26 cellular contexts compared by ENCODE assay signal in genomic region chr10:118793545-118793944, GRCh38. TPM values are rescaled to one million over a fixed set of nuclear protein-coding genes. Genes with fewer than 3 reads are reported as not detected.
A peak's percentile ranks its signal among the peaks of the same experiment; 100 is the strongest.
DNase-seq lines count a peak whose midpoint lies in the region; ATAC-seq, FAIRE-seq and TF ChIP-seq lines count a peak whose summit lies in the region.
"Had no signal": no experiment of that assay in that cellular context is flagged by ENCODE, and none has a peak within 500 bp of the region (broad histone marks: within the 10 kb centered on the region; RNA-seq: fewer than 3 reads in every experiment).

No MANE protein-coding gene starts in this region.

- no peaks in the 10 kb centered on the region for H3K4me1 ChIP-seq in right atrium auricular region
- H3K4me1 ChIP-seq in upper lobe of right lung, result no peaks in the 10 kb centered on the region
- H3K4me1 ChIP-seq: breast epithelium, colonic mucosa had no signal

- H3K9me3 Mint-ChIP-seq in mesothelial cell of epicardium, result peaks cover 17% of the 10 kb centered on the region
- H3K9me3 Mint-ChIP-seq: activated T-cell treated with anti-CD3 and anti-CD28 coated beads, Interleukin-2, amount 50 U/mL, for 24 hours; type B pancreatic cell had no signal

- FAIRE-seq in frontal cortex (lab: Jason Lieb, UNC), result no peak
- FAIRE-seq: G401.6 had no signal

- H3K27me3 ChIP-seq in right atrium auricular region (no peaks in the 10 kb centered on the region), upper lobe of right lung (no peaks in the 10 kb centered on the region)
- H3K27me3 ChIP-seq: breast epithelium, colonic mucosa had no signal

- peaks cover 2% of the 10 kb centered on the region for H3K36me3 Mint-ChIP-seq in mesothelial cell of epicardium
- H3K36me3 Mint-ChIP-seq: type B pancreatic cell had no signal

- H3K27me3 Mint-ChIP-seq in mesothelial cell of epicardium (ENCODE audit: low read depth), result peaks cover 16% of the 10 kb centered on the region
- H3K27me3 Mint-ChIP-seq: type B pancreatic cell had no signal

- peaks cover 0 to 5% of the 10 kb centered on the region in 2 donors for H3K9me3 ChIP-seq in right atrium auricular region
- H3K9me3 ChIP-seq in upper lobe of right lung, result no peaks in the 10 kb centered on the region
- H3K9me3 ChIP-seq: breast epithelium, colonic mucosa had no signal

- TF ChIP-seq CTCF in right atrium auricular region (IDR thresholded peaks at IDR 0.05) (no peak), epithelial cell of esophagus (IDR thresholded peaks at IDR 0.05; ENCODE audit: insufficient read depth, low read depth, low read length, missing control alignments) (no peak), upper lobe of right lung (IDR thresholded peaks at IDR 0.05) (no peak), mesothelial cell of epicardium (IDR thresholded peaks at IDR 0.05; ENCODE audit: unreplicated experiment) (no peak)

- intact Hi-C loops in left ventricle myocardium superior (cut with micrococcal nuclease) (no loop called here), upper lobe of right lung (cut with DNase I) (no loop called here)

- DNase-seq in right atrium auricular region (ENCODE audit: low spot score) (peak; percentile 77), left ventricle myocardium superior (no peak), epithelial cell of esophagus (ENCODE audit: low read depth) (peak; percentile 64), mucosa of gallbladder (ENCODE audit: low spot score) (peak; percentile 13), upper lobe of right lung (peak; percentile 79), mesothelial cell of epicardium (ENCODE audit: low spot score in 2 of 2, unreplicated experiment in 2 of 2) (no peak), frontal cortex (ENCODE audit: low spot score in 2 of 2) (no peak)
- DNase-seq: activated CD4-positive, alpha-beta T cell treated with anti-CD3 and anti-CD28 coated beads for 36 hours; activated CD8-positive, alpha-beta memory T cell treated with anti-CD3 and anti-CD28 coated beads for 24 hours; activated naive CD4-positive, alpha-beta T cell treated with Interleukin-2 at 50 U/mL for 16 hours; activated T-cell treated with anti-CD3 and anti-CD28 coated beads, Interleukin-2, amount 50 U/mL, for 24 hours; AML-193; amniotic stem cell; colonic mucosa; GM23248; KG1; NCI-H1105; NCI-H1930; NCI-H2227 treated with DMSO at 0.1 percent for 48 hours; NCI-H774; T-helper 2 cell had no signal

- H3K36me3 ChIP-seq in right atrium auricular region, result no peaks in the 10 kb centered on the region
- H3K36me3 ChIP-seq in upper lobe of right lung, result no peaks in the 10 kb centered on the region
- H3K36me3 ChIP-seq: breast epithelium, colonic mucosa had no signal

- no peak overlapping the region for H3K27ac Mint-ChIP-seq in mesothelial cell of epicardium
- H3K27ac Mint-ChIP-seq: activated CD4-positive, alpha-beta T cell treated with anti-CD3 and anti-CD28 coated beads for 36 hours; activated T-cell treated with anti-CD3 and anti-CD28 coated beads, Interleukin-2, amount 50 U/mL, for 24 hours; type B pancreatic cell had no signal

- no peak overlapping the region for H3K4me3 Mint-ChIP-seq in mesothelial cell of epicardium
- H3K4me3 Mint-ChIP-seq: activated CD4-positive, alpha-beta T cell treated with anti-CD3 and anti-CD28 coated beads for 36 hours; activated T-cell treated with anti-CD3 and anti-CD28 coated beads, Interleukin-2, amount 50 U/mL, for 24 hours; type B pancreatic cell had no signal

- ATAC-seq in left ventricle myocardium superior (no peak), upper lobe of right lung (peak; percentile 90), GM21381 (IDR thresholded peaks at IDR 0.05; ENCODE audit: unreplicated experiment) (no peak)
- ATAC-seq: activated CD4-positive, alpha-beta T cell treated with anti-CD3 and anti-CD28 coated beads for 36 hours; SK-N-SH treated with all-trans-retinoic acid at 6 μM for 48 hours had no signal

- H3K27ac ChIP-seq in right atrium auricular region (no peak overlapping the region), upper lobe of right lung (peak overlapping the region; percentile 66)
- H3K27ac ChIP-seq: colonic mucosa, GM23248 had no signal

- H3K4me3 ChIP-seq in right atrium auricular region, result no peak overlapping the region
- H3K4me3 ChIP-seq in epithelial cell of esophagus (ENCODE audit: low read length), result no peak overlapping the region
- no peak overlapping the region for H3K4me3 ChIP-seq in upper lobe of right lung
- H3K4me3 ChIP-seq: breast epithelium, colonic mucosa, GM23248 had no signal

- H3K4me1 Mint-ChIP-seq in mesothelial cell of epicardium, result no peaks in the 10 kb centered on the region
- H3K4me1 Mint-ChIP-seq: activated CD4-positive, alpha-beta T cell treated with anti-CD3 and anti-CD28 coated beads for 36 hours had no signal

RNA-seq across cellular contexts. Expression of gene CACUL1, which starts 38.8 kb away (rescaled TPM):
- 10 to 100 TPM; 17.2 to 17.5 TPM for total RNA-seq in right atrium auricular region
- total RNA-seq in left ventricle myocardium superior, result 28.5 TPM
- 33.1 TPM for total RNA-seq in mucosa of gallbladder
- 47.7 TPM for total RNA-seq in upper lobe of right lung
- total RNA-seq in mesothelial cell of epicardium, result 63.7 to 65.0 TPM (median 63.9 TPM) in 3 replicates
- total RNA-seq in frontal cortex, result 31.4 TPM

Comparison
In these comparisons a context has a peak if more than half of its experiments do, and no peak if none do; other contexts are left out.
1. DNase-seq: peak in right atrium auricular region (single experiment), epithelial cell of esophagus (single experiment), mucosa of gallbladder (single experiment) and upper lobe of right lung (single experiment); none in left ventricle myocardium superior (single experiment), mesothelial cell of epicardium (0 of 2) and frontal cortex (0 of 2).